Comparison of ENCODE assay signal across 18 cellular contexts in genomic region chr7:130999926-131000325, GRCh38.
DNase-seq lines count a peak whose midpoint lies in the region; ATAC-seq, FAIRE-seq and TF ChIP-seq lines count a peak whose summit lies in the region.
"Had no signal": no experiment of that assay in that cellular context is flagged by ENCODE, and none has a peak within 500 bp of the region (broad histone marks: within the 10 kb centered on the region; RNA-seq: fewer than 3 reads in every experiment).

No MANE protein-coding gene starts in this region.

- ATAC-seq in Panc1: no peak
- ATAC-seq in effector memory CD8-positive, alpha-beta T cell (replicated peaks): no peak
- ATAC-seq in stimulated activated effector memory CD8-positive, alpha-beta T cell treated with anti-CD3 and anti-CD28 coated beads, Interleukin-12 subunit alpha, Interleukin-12 subunit beta, amount 100 ng/mL, for 72 hours: no peak

- CTCF ChIA-PET in Panc1 (lab: Charles Lee): no interaction called here

- in situ Hi-C loops in Panc1 (cut with HindIII; ENCODE audit: low pct_unique_long_range_greater_than_20kb, low sequenced_read_pairs): no loop called here

- H3K27ac ChIP-seq in Panc1 (ENCODE audit: low read length): peak overlapping the region; percentile 55; the same call in 1 of the 2 replicates
- H3K27ac ChIP-seq: HL-60 had no signal

- H3K27ac Mint-ChIP-seq in activated T-cell treated with anti-CD3 and anti-CD28 coated beads, Interleukin-2, amount 50 U/mL, for 24 hours: peak overlapping the region; percentile 92
- H3K27ac Mint-ChIP-seq in effector memory CD8-positive, alpha-beta T cell: peak overlapping the region; percentile 31 to 94
- peak overlapping the region; percentile 91 for H3K27ac Mint-ChIP-seq in stimulated activated effector memory CD8-positive, alpha-beta T cell treated with anti-CD3 and anti-CD28 coated beads, Interleukin-12 subunit alpha, Interleukin-12 subunit beta, amount 100 ng/mL, for 72 hours
- H3K27ac Mint-ChIP-seq: nephron had no signal

- no peak for TF ChIP-seq CTCF in Panc1 (IDR thresholded peaks at IDR 0.05)

- POLR2A ChIA-PET in Panc1 (lab: Charles Lee): interaction anchor here (0.6 kb wide), 1 partner anchor 106 kb away, joined by 7 read pairs; no protein-coding TSS in a partner anchor

- TF ChIP-seq POLR2A in GM12891 (IDR thresholded peaks at IDR 0.05; ENCODE audit: low read depth, low read length): no peak

- no peaks in the 10 kb centered on the region for H3K27me3 Mint-ChIP-seq in activated T-cell treated with anti-CD3 and anti-CD28 coated beads, Interleukin-2, amount 50 U/mL, for 24 hours
- H3K27me3 Mint-ChIP-seq in effector memory CD8-positive, alpha-beta T cell: no peaks in the 10 kb centered on the region

- no TSS peak for BruUV-seq in Panc1 (replicated peaks; lab: Mats Ljungman, UMichigan)

- H3K36me3 ChIP-seq in Panc1 (ENCODE audit: control insufficient read depth, insufficient read depth, low read length): no peaks in the 10 kb centered on the region

- intact Hi-C loops in Panc1 (cut with micrococcal nuclease; ENCODE audit: unreplicated experiment): no loop called here

- peaks cover 82% of the 10 kb centered on the region for H3K4me1 Mint-ChIP-seq in activated T-cell treated with anti-CD3 and anti-CD28 coated beads, Interleukin-2, amount 50 U/mL, for 24 hours (ENCODE audit: low read depth)
- peaks cover 47 to 62% of the 10 kb centered on the region in 2 donors for H3K4me1 Mint-ChIP-seq in effector memory CD8-positive, alpha-beta T cell (ENCODE audit: low read depth in 2 of 2)
- H3K4me1 Mint-ChIP-seq in stimulated activated effector memory CD8-positive, alpha-beta T cell treated with anti-CD3 and anti-CD28 coated beads, Interleukin-12 subunit alpha, Interleukin-12 subunit beta, amount 100 ng/mL, for 72 hours: peaks cover 53% of the 10 kb centered on the region

- peaks cover 67% of the 10 kb centered on the region for H3K36me3 Mint-ChIP-seq in activated T-cell treated with anti-CD3 and anti-CD28 coated beads, Interleukin-2, amount 50 U/mL, for 24 hours (ENCODE audit: low read depth)
- H3K36me3 Mint-ChIP-seq in effector memory CD8-positive, alpha-beta T cell (ENCODE audit: insufficient read depth): peaks cover 80% of the 10 kb centered on the region
- peaks cover 85% of the 10 kb centered on the region for H3K36me3 Mint-ChIP-seq in stimulated activated effector memory CD8-positive, alpha-beta T cell treated with anti-CD3 and anti-CD28 coated beads, Interleukin-12 subunit alpha, Interleukin-12 subunit beta, amount 100 ng/mL, for 72 hours

- no peak overlapping the region for H3K4me3 Mint-ChIP-seq in activated T-cell treated with anti-CD3 and anti-CD28 coated beads, Interleukin-2, amount 50 U/mL, for 24 hours
- H3K4me3 Mint-ChIP-seq in effector memory CD8-positive, alpha-beta T cell: no peak overlapping the region
- H3K4me3 Mint-ChIP-seq in stimulated activated effector memory CD8-positive, alpha-beta T cell treated with anti-CD3 and anti-CD28 coated beads, Interleukin-12 subunit alpha, Interleukin-12 subunit beta, amount 100 ng/mL, for 72 hours: no peak overlapping the region
- H3K4me3 Mint-ChIP-seq: nephron had no signal

- no peaks in the 10 kb centered on the region for H3K27me3 ChIP-seq in Panc1 (ENCODE audit: control insufficient read depth, insufficient read depth, low read length)
- H3K27me3 ChIP-seq: dorsolateral prefrontal cortex, left lung had no signal

- no peak for DNase-seq in activated T-cell treated with anti-CD3 and anti-CD28 coated beads, Interleukin-2, amount 50 U/mL, for 24 hours
- no peak for DNase-seq in activated T-cell treated with anti-CD3 and anti-CD28 coated beads, Interleukin-2, amount 50 U/mL, for 48 hours
- DNase-seq in Panc1 (ENCODE audit: low read depth, low spot score): no peak
- no peak for DNase-seq in effector memory CD8-positive, alpha-beta T cell
- DNase-seq in stimulated activated effector memory CD8-positive, alpha-beta T cell treated with anti-CD3 and anti-CD28 coated beads, Interleukin-12 subunit alpha, Interleukin-12 subunit beta, amount 100 ng/mL, for 72 hours (ENCODE audit: low spot score in 2 of 2): no peak
- DNase-seq in SW 1271 (lab: John Stamatoyannopoulos, UW): no peak
- no peak for DNase-seq in NCI-H2196 treated with DMSO at 0.1 percent for 48 hours (lab: John Stamatoyannopoulos, UW; ENCODE audit: unreplicated experiment)
- DNase-seq in GM12891 (ENCODE audit: insufficient read length, low spot score): no peak
- DNase-seq: activated naive CD4-positive, alpha-beta T cell; COR-L47; dorsolateral prefrontal cortex; left lung; NCI-H2107; stimulated activated naive CD4-positive, alpha-beta T cell treated with Interleukin-2 at 50 U/mL for 16 hours had no signal

- peaks cover 19% of the 10 kb centered on the region; the same call in 1 of the 2 replicates for H3K9me3 ChIP-seq in Panc1 (ENCODE audit: control insufficient read depth, insufficient read depth, low read depth, low read length)

- no peak overlapping the region for H3K4me3 ChIP-seq in Panc1 (ENCODE audit: low read depth in 2 of 2, low read length in 2 of 2)
- H3K4me3 ChIP-seq: dorsolateral prefrontal cortex, left lung had no signal

- H3K4me1 ChIP-seq in Panc1 (ENCODE audit: control insufficient read depth, insufficient read depth, low read length): peaks cover 47% of the 10 kb centered on the region

- FAIRE-seq in GM12891 (lab: Jason Lieb, UNC): no peak
- FAIRE-seq: bronchial epithelial cell, H1 had no signal

- H3K9me3 Mint-ChIP-seq in activated T-cell treated with anti-CD3 and anti-CD28 coated beads, Interleukin-2, amount 50 U/mL, for 24 hours: peaks cover 6% of the 10 kb centered on the region
- H3K9me3 Mint-ChIP-seq in effector memory CD8-positive, alpha-beta T cell: no peaks in the 10 kb centered on the region
- peaks cover 2% of the 10 kb centered on the region for H3K9me3 Mint-ChIP-seq in stimulated activated effector memory CD8-positive, alpha-beta T cell treated with anti-CD3 and anti-CD28 coated beads, Interleukin-12 subunit alpha, Interleukin-12 subunit beta, amount 100 ng/mL, for 72 hours
- H3K9me3 Mint-ChIP-seq: nephron had no signal

TF ChIP-seq in GM12891, 5 proteins besides CTCF, POLR2A, EP300 and RAD21:
- TF ChIP-seq SPI1 (IDR thresholded peaks at IDR 0.05; ENCODE audit: low read depth, low read length) (no peak), POU2F2 (IDR thresholded peaks at IDR 0.05; ENCODE audit: low read depth, low read length) (no peak)
